Comparison of ENCODE assay signal across 8 cellular contexts in genomic region chr20:47784599-47785320, GRCh38. TPM values are rescaled to one million over a fixed set of nuclear protein-coding genes. Genes with fewer than 3 reads are reported as not detected.
DNase-seq lines count a peak whose midpoint lies in the region; ATAC-seq and TF ChIP-seq lines count a peak whose summit lies in the region.

No MANE protein-coding gene starts in this region.

- H3K36me3 Mint-ChIP-seq in dendritic cell treated with granulocyte-macrophage colony-stimulating factor and Interleukin-4, amounts not matched to agents 40 ng/mL and 50 ng/mL, for 4 days (ENCODE audit: low read depth), result peaks cover 59% of the 10 kb centered on the region
- H3K36me3 Mint-ChIP-seq in type B pancreatic cell, result peaks cover 4% of the 10 kb centered on the region

- peaks cover 15% of the 10 kb centered on the region for H3K27me3 Mint-ChIP-seq in dendritic cell treated with granulocyte-macrophage colony-stimulating factor and Interleukin-4, amounts not matched to agents 40 ng/mL and 50 ng/mL, for 4 days
- peaks cover 17% of the 10 kb centered on the region for H3K27me3 Mint-ChIP-seq in type B pancreatic cell

- no peak for ATAC-seq in lung (ENCODE audit: insufficient read depth, low FRiP score)
- ATAC-seq in HG02623 (IDR thresholded peaks at IDR 0.05; ENCODE audit: unreplicated experiment), result no peak
- ATAC-seq in GM21786 (IDR thresholded peaks at IDR 0.05; ENCODE audit: unreplicated experiment), result no peak

- peak overlapping the region in 1 of 2 donors; percentile 13 for H3K27ac ChIP-seq in lung (ENCODE audit: low read depth in 1 of 2, low read length in 1 of 2)

- DNase-seq in DMS114 treated with DMSO at 0.1 percent for 48 hours (lab: John Stamatoyannopoulos, UW; ENCODE audit: unreplicated experiment) (peak; percentile 73), NCI-H1694 treated with DMSO at 0.1 percent for 48 hours (lab: John Stamatoyannopoulos, UW) (peak; percentile 53), lung (ENCODE audit: low spot score) (no peak), type B pancreatic cell (ENCODE audit: extremely low spot score, unreplicated experiment) (no peak), NCI-H187 (lab: John Stamatoyannopoulos, UW) (no peak)

- no peaks in the 10 kb centered on the region for H3K9me3 Mint-ChIP-seq in dendritic cell treated with granulocyte-macrophage colony-stimulating factor and Interleukin-4, amounts not matched to agents 40 ng/mL and 50 ng/mL, for 4 days
- no peaks in the 10 kb centered on the region for H3K9me3 Mint-ChIP-seq in type B pancreatic cell

- H3K4me1 ChIP-seq in lung (ENCODE audit: control insufficient read depth in 2 of 2, insufficient read depth in 2 of 2, low read length in 2 of 2), result peaks cover 0 to 9% of the 10 kb centered on the region in 2 donors

- no peaks in the 10 kb centered on the region for H3K36me3 ChIP-seq in lung (ENCODE audit: control insufficient read depth in 2 of 2, insufficient read depth in 2 of 2, low read length in 2 of 2)

- H3K4me3 ChIP-seq in lung, result peak overlapping the region; percentile 26

- TF ChIP-seq CTCF in lung (IDR thresholded peaks at IDR 0.05; ENCODE audit: control extremely low read depth, extremely low read depth) (no peak), type B pancreatic cell (conservative IDR thresholded peaks at IDR 0.05) (peak; percentile 67)

- whole genome bisulfite sequencing in lung, 2 donors, result 1% methylated on average over 29 to 69 of the region's 69 CpGs

- H3K4me3 Mint-ChIP-seq in dendritic cell treated with granulocyte-macrophage colony-stimulating factor and Interleukin-4, amounts not matched to agents 40 ng/mL and 50 ng/mL, for 4 days, result peak overlapping the region; percentile 89
- H3K4me3 Mint-ChIP-seq in type B pancreatic cell, result peak overlapping the region; percentile 94

- peaks cover 59% of the 10 kb centered on the region for H3K4me1 Mint-ChIP-seq in dendritic cell treated with granulocyte-macrophage colony-stimulating factor and Interleukin-4, amounts not matched to agents 40 ng/mL and 50 ng/mL, for 4 days (ENCODE audit: low read depth)
- H3K4me1 Mint-ChIP-seq in type B pancreatic cell (ENCODE audit: unreplicated experiment), result peaks cover 64% of the 10 kb centered on the region

- H3K27me3 ChIP-seq in lung (ENCODE audit: control insufficient read depth, insufficient read depth), result peaks cover 2% of the 10 kb centered on the region

- peak overlapping the region; percentile 77 for H3K27ac Mint-ChIP-seq in dendritic cell treated with granulocyte-macrophage colony-stimulating factor and Interleukin-4, amounts not matched to agents 40 ng/mL and 50 ng/mL, for 4 days
- H3K27ac Mint-ChIP-seq in type B pancreatic cell, result peak overlapping the region; percentile 82

- intact Hi-C loops in dendritic cell treated with granulocyte-macrophage colony-stimulating factor and Interleukin-4, amounts not matched to agents 40 ng/mL and 50 ng/mL, for 4 days (cut with micrococcal nuclease), result loop anchor here (2.0 to 5.0 kb wide), 2 partner anchors 16 to 57 kb away; no protein-coding TSS in a partner anchor

- peaks cover 0 to 2% of the 10 kb centered on the region in 2 donors for H3K9me3 ChIP-seq in lung (ENCODE audit: control insufficient read depth in 2 of 2, insufficient read depth in 1 of 2, low read length in 1 of 2)

RNA-seq across cellular contexts. Expression of gene SULF2, which starts 0.5 kb away (rescaled TPM):
- total RNA-seq in lung (10 to 100 TPM; 20.4 to 42.4 TPM), type B pancreatic cell (ENCODE audit: low replicate concordance) (89.0 and 146 TPM in 2 replicates)
- polyA plus RNA-seq in lung, result 10 to 100 TPM; 17.7 to 26.8 TPM

Comparison
In these comparisons a context has a peak if more than half of its experiments do, and no peak if none do; other contexts are left out.
1. DNase-seq: peak in DMS114 treated with DMSO at 0.1 percent for 48 hours (single experiment) and NCI-H1694 treated with DMSO at 0.1 percent for 48 hours (single experiment); none in lung (single experiment), type B pancreatic cell (single experiment) and NCI-H187 (0 of 2).